Comparison of ENCODE assay signal across 15 cellular contexts in the genomic region with DNA sequence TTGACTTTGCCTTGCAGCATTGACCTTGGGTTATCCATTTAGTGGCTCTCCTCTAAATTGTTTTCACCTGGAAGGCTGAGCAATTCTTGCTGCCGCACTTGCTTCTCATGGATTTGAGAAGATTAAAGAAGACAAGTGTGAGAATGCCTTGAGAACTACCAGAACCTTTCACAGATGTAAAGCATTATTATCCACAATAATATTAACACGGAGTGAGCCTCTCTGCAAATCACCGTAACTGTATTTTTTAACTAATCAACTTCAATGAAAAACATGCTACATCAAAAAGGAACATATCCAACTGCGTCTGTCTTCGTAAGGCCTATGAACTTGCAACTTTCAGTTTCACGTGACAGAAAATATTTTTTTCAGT.
DNase-seq lines count a peak whose midpoint lies in the region; ATAC-seq and TF ChIP-seq lines count a peak whose summit lies in the region.
"Had no signal": no experiment of that assay in that cellular context is flagged by ENCODE, and none has a peak within 500 bp of the region (broad histone marks: within the 10 kb centered on the region; RNA-seq: fewer than 3 reads in every experiment).

No MANE protein-coding gene starts in this region.

- no peaks in the 10 kb centered on the region for H3K9me3 Mint-ChIP-seq in CD4-positive, alpha-beta memory T cell
- H3K9me3 Mint-ChIP-seq in activated T-helper 1 cell treated with anti-CD3 and anti-CD28 coated beads, Interleukin-12 subunit alpha, Interleukin-12 subunit beta, Interleukin-2, Interleukin-4 antibody, amounts not matched to agents 30 ng/mL and 10 ng/mL and 1 ng/mL, durations not matched to agents 14 hours and 24 hours and 36 hours: no peaks in the 10 kb centered on the region

- H3K36me3 ChIP-seq in CD4-positive, alpha-beta memory T cell (ENCODE audit: insufficient read depth, low read length): peaks cover 7% of the 10 kb centered on the region
- H3K36me3 ChIP-seq in psoas muscle (ENCODE audit: insufficient read depth in 1 of 2, low read depth in 1 of 2): peaks cover 0 to 16% of the 10 kb centered on the region in 2 donors
- H3K36me3 ChIP-seq: HAP-1 had no signal

- peaks cover 6 to 24% of the 10 kb centered on the region in 2 donors for H3K36me3 Mint-ChIP-seq in CD4-positive, alpha-beta memory T cell
- peaks cover 2% of the 10 kb centered on the region for H3K36me3 Mint-ChIP-seq in activated T-helper 1 cell treated with anti-CD3 and anti-CD28 coated beads, Interleukin-12 subunit alpha, Interleukin-12 subunit beta, Interleukin-2, Interleukin-4 antibody, amounts not matched to agents 30 ng/mL and 10 ng/mL and 1 ng/mL, durations not matched to agents 14 hours and 24 hours and 36 hours (ENCODE audit: low read depth)

- H3K4me1 Mint-ChIP-seq in CD4-positive, alpha-beta memory T cell: peaks cover 7 to 8% (median 8%) of the 10 kb centered on the region in 4 donors
- H3K4me1 Mint-ChIP-seq in activated T-helper 1 cell treated with anti-CD3 and anti-CD28 coated beads, Interleukin-12 subunit alpha, Interleukin-12 subunit beta, Interleukin-2, Interleukin-4 antibody, amounts not matched to agents 30 ng/mL and 10 ng/mL and 1 ng/mL, durations not matched to agents 14 hours and 24 hours and 36 hours (ENCODE audit: low read depth): no peaks in the 10 kb centered on the region

- POLR2A ChIA-PET in CD4-positive, alpha-beta memory T cell (lab: Charles Lee; ENCODE audit: partially characterized antibody): no interaction called here

- intact Hi-C loops in CD4-positive, alpha-beta memory T cell (cut with micrococcal nuclease): loop anchor here (5.0 kb wide), 1 partner anchor 113 kb away; no protein-coding TSS in a partner anchor
- intact Hi-C loops in psoas muscle (cut with DNase I): loop anchor here (2.0 to 5.0 kb wide), 2 partner anchors 117 to 118 kb away; a partner anchor contains a TSS
- intact Hi-C loops in activated T-helper 1 cell treated with anti-CD3 and anti-CD28 coated beads, Interleukin-12 subunit alpha, Interleukin-12 subunit beta, Interleukin-2, Interleukin-4 antibody, amounts not matched to agents 30 ng/mL and 10 ng/mL and 1 ng/mL, durations not matched to agents 14 hours and 24 hours and 36 hours (cut with micrococcal nuclease): loop anchor here (5.0 kb wide), 3 partner anchors 48 to 323 kb away; no protein-coding TSS in a partner anchor

- CTCF ChIA-PET in CD4-positive, alpha-beta memory T cell (lab: Charles Lee; ENCODE audit: partially characterized antibody): interaction anchor here (14.1 kb wide), 1 partner anchor 230 kb away, joined by 255 read pairs; no protein-coding TSS in a partner anchor

- peaks cover 17% of the 10 kb centered on the region for H3K4me1 ChIP-seq in CD4-positive, alpha-beta memory T cell (ENCODE audit: insufficient read depth, low read length)
- H3K4me1 ChIP-seq in psoas muscle: peaks cover 40% of the 10 kb centered on the region

- no peak for TF ChIP-seq CTCF in psoas muscle (IDR thresholded peaks at IDR 0.05)

- no peaks in the 10 kb centered on the region for H3K27me3 ChIP-seq in CD4-positive, alpha-beta memory T cell (ENCODE audit: insufficient read depth, low read length)
- H3K27me3 ChIP-seq in psoas muscle (ENCODE audit: insufficient read depth in 3 of 3, low read length in 2 of 3): no peaks in the 10 kb centered on the region
- H3K27me3 ChIP-seq: BE2C, testis had no signal

- H3K4me3 Mint-ChIP-seq in CD4-positive, alpha-beta memory T cell: peak overlapping the region in 4 of 8 donors; percentile 9 to 32 (median 21)
- H3K4me3 Mint-ChIP-seq in activated T-helper 1 cell treated with anti-CD3 and anti-CD28 coated beads, Interleukin-12 subunit alpha, Interleukin-12 subunit beta, Interleukin-2, Interleukin-4 antibody, amounts not matched to agents 30 ng/mL and 10 ng/mL and 1 ng/mL, durations not matched to agents 14 hours and 24 hours and 36 hours: no peak overlapping the region
- H3K4me3 Mint-ChIP-seq: activated CD4-positive, alpha-beta T cell treated with anti-CD3 and anti-CD28 coated beads for 36 hours had no signal

- H3K27ac ChIP-seq in CD4-positive, alpha-beta memory T cell (ENCODE audit: low read depth, low read length): no peak overlapping the region
- H3K27ac ChIP-seq in cingulate gyrus (ENCODE audit: low read depth, low read length): peak overlapping the region; percentile 73
- peak overlapping the region; percentile 71 for H3K27ac ChIP-seq in psoas muscle

- DNase-seq in CD4-positive, alpha-beta memory T cell: no peak
- DNase-seq in psoas muscle (no peak), SHP77 (lab: John Stamatoyannopoulos, UW) (no peak), HT-29 (ENCODE audit: low spot score) (no peak)
- no peak for DNase-seq in activated T-helper 1 cell treated with anti-CD3 and anti-CD28 coated beads, Interleukin-12 subunit alpha, Interleukin-12 subunit beta, Interleukin-2, Interleukin-4 antibody, amounts not matched to agents 30 ng/mL and 10 ng/mL and 1 ng/mL, durations not matched to agents 14 hours and 24 hours and 36 hours (ENCODE audit: low spot score)
- DNase-seq: activated CD4-positive, alpha-beta T cell treated with anti-CD3 and anti-CD28 coated beads for 36 hours; activated naive CD4-positive, alpha-beta T cell; NCI-H1092; NCI-H526 had no signal

- ATAC-seq in HG02840 (IDR thresholded peaks at IDR 0.05; ENCODE audit: low FRiP score, unreplicated experiment): peak; percentile 13
- no peak for ATAC-seq in psoas muscle
- no peak for ATAC-seq in HG03565 (IDR thresholded peaks at IDR 0.05; ENCODE audit: unreplicated experiment)
- ATAC-seq: activated CD4-positive, alpha-beta T cell treated with anti-CD3 and anti-CD28 coated beads for 36 hours had no signal

- H3K4me3 ChIP-seq in CD4-positive, alpha-beta memory T cell (ENCODE audit: low read length in 2 of 2): no peak overlapping the region
- H3K4me3 ChIP-seq in psoas muscle: no peak overlapping the region
- H3K4me3 ChIP-seq: HAP-1, testis had no signal

- 64 to 68% (median 68%) methylated on average over 6 of the region's 6 CpGs for WGBS in psoas muscle, 3 donors

- H3K27me3 Mint-ChIP-seq in CD4-positive, alpha-beta memory T cell: no peaks in the 10 kb centered on the region
- H3K27me3 Mint-ChIP-seq in activated T-helper 1 cell treated with anti-CD3 and anti-CD28 coated beads, Interleukin-12 subunit alpha, Interleukin-12 subunit beta, Interleukin-2, Interleukin-4 antibody, amounts not matched to agents 30 ng/mL and 10 ng/mL and 1 ng/mL, durations not matched to agents 14 hours and 24 hours and 36 hours (ENCODE audit: insufficient read depth): no peaks in the 10 kb centered on the region
- H3K27me3 Mint-ChIP-seq: activated CD4-positive, alpha-beta T cell treated with anti-CD3 and anti-CD28 coated beads for 36 hours had no signal

- H3K27ac Mint-ChIP-seq in CD4-positive, alpha-beta memory T cell: peak overlapping the region; percentile 28 to 75 (median 37)
- H3K27ac Mint-ChIP-seq in activated T-helper 1 cell treated with anti-CD3 and anti-CD28 coated beads, Interleukin-12 subunit alpha, Interleukin-12 subunit beta, Interleukin-2, Interleukin-4 antibody, amounts not matched to agents 30 ng/mL and 10 ng/mL and 1 ng/mL, durations not matched to agents 14 hours and 24 hours and 36 hours: no peak overlapping the region
- H3K27ac Mint-ChIP-seq: activated CD4-positive, alpha-beta T cell treated with anti-CD3 and anti-CD28 coated beads for 36 hours had no signal

- no peaks in the 10 kb centered on the region for H3K9me3 ChIP-seq in CD4-positive, alpha-beta memory T cell (ENCODE audit: control insufficient read depth in 1 of 2, low read length in 2 of 2)
- H3K9me3 ChIP-seq in psoas muscle: no peaks in the 10 kb centered on the region
- H3K9me3 ChIP-seq: BE2C, HAP-1, testis had no signal
